ENCODE assay signal across 9 cellular contexts in genomic region chr11:126366064-126366822, GRCh38. TPM values are rescaled to one million over a fixed set of nuclear protein-coding genes. Genes with fewer than 3 reads are reported as not detected.
DNase-seq lines count a peak whose midpoint lies in the region; ATAC-seq and TF ChIP-seq lines count a peak whose summit lies in the region.
"Had no signal": no experiment of that assay in that cellular context is flagged by ENCODE, and none has a peak within 500 bp of the region (broad histone marks: within the 10 kb centered on the region; RNA-seq: fewer than 3 reads in every experiment).

No MANE protein-coding gene starts in this region.

- POLR2A ChIA-PET in activated naive CD8-positive, alpha-beta T cell treated with anti-CD3 and anti-CD28 coated beads, Interleukin-2, amount 10 ng/mL, durations not matched to agents 7 days and 5 days (lab: Charles Lee): no interaction called here

- no peaks in the 10 kb centered on the region for H3K27me3 Mint-ChIP-seq in activated naive CD8-positive, alpha-beta T cell treated with anti-CD3 and anti-CD28 coated beads, Interleukin-2, amount 10 ng/mL, durations not matched to agents 7 days and 5 days
- H3K27me3 Mint-ChIP-seq in activated naive CD8-positive, alpha-beta T cell treated with anti-CD3 and anti-CD28 coated beads for 36 hours: no peaks in the 10 kb centered on the region
- H3K27me3 Mint-ChIP-seq in nephron (ENCODE audit: low read depth): no peaks in the 10 kb centered on the region

- H3K9me3 Mint-ChIP-seq in activated naive CD8-positive, alpha-beta T cell treated with anti-CD3 and anti-CD28 coated beads, Interleukin-2, amount 10 ng/mL, durations not matched to agents 7 days and 5 days: no peaks in the 10 kb centered on the region
- H3K9me3 Mint-ChIP-seq in activated naive CD8-positive, alpha-beta T cell treated with anti-CD3 and anti-CD28 coated beads for 36 hours: no peaks in the 10 kb centered on the region
- no peaks in the 10 kb centered on the region for H3K9me3 Mint-ChIP-seq in nephron

- TF ChIP-seq CTCF in foreskin keratinocyte (conservative IDR thresholded peaks at IDR 0.05): no peak
- no peak for TF ChIP-seq CTCF in nephron (IDR thresholded peaks at IDR 0.05; ENCODE audit: unreplicated experiment in 3 of 3)

- H3K27ac Mint-ChIP-seq in activated naive CD8-positive, alpha-beta T cell treated with anti-CD3 and anti-CD28 coated beads, Interleukin-2, amount 10 ng/mL, durations not matched to agents 7 days and 5 days: no peak overlapping the region
- no peak overlapping the region for H3K27ac Mint-ChIP-seq in activated naive CD8-positive, alpha-beta T cell treated with anti-CD3 and anti-CD28 coated beads for 36 hours
- H3K27ac Mint-ChIP-seq in nephron: peak overlapping the region; percentile 89 to 97 (median 95)

- peak overlapping the region; percentile 10 for H3K4me3 Mint-ChIP-seq in activated naive CD8-positive, alpha-beta T cell treated with anti-CD3 and anti-CD28 coated beads, Interleukin-2, amount 10 ng/mL, durations not matched to agents 7 days and 5 days
- H3K4me3 Mint-ChIP-seq in activated naive CD8-positive, alpha-beta T cell treated with anti-CD3 and anti-CD28 coated beads for 36 hours: no peak overlapping the region
- peak overlapping the region; percentile 58 to 64 (median 60) for H3K4me3 Mint-ChIP-seq in nephron

- H3K27ac ChIP-seq in foreskin keratinocyte: no peak overlapping the region

- H3K4me1 Mint-ChIP-seq in activated naive CD8-positive, alpha-beta T cell treated with anti-CD3 and anti-CD28 coated beads, Interleukin-2, amount 10 ng/mL, durations not matched to agents 7 days and 5 days: peaks cover 2% of the 10 kb centered on the region
- peaks cover 5% of the 10 kb centered on the region for H3K4me1 Mint-ChIP-seq in activated naive CD8-positive, alpha-beta T cell treated with anti-CD3 and anti-CD28 coated beads for 36 hours
- H3K4me1 Mint-ChIP-seq in nephron: peaks cover 40% of the 10 kb centered on the region

- ATAC-seq in activated naive CD8-positive, alpha-beta T cell treated with anti-CD3 and anti-CD28 coated beads, Interleukin-2, amount 10 ng/mL, durations not matched to agents 7 days and 5 days (ENCODE audit: low read depth): no peak
- peak; percentile 4 for ATAC-seq in foreskin keratinocyte

- H3K27me3 ChIP-seq in foreskin keratinocyte: no peaks in the 10 kb centered on the region

- DNase-seq in activated naive CD8-positive, alpha-beta T cell treated with anti-CD3 and anti-CD28 coated beads, Interleukin-2, amount 10 ng/mL, durations not matched to agents 7 days and 5 days: peak; percentile 19
- no peak for DNase-seq in activated naive CD8-positive, alpha-beta T cell treated with anti-CD3 and anti-CD28 coated beads for 36 hours
- no peak for DNase-seq in foreskin keratinocyte
- peak; percentile 44 for DNase-seq in ureter (ENCODE audit: low spot score)
- DNase-seq in 8988T: no peak
- no peak for DNase-seq in occipital lobe (lab: John Stamatoyannopoulos, UW)
- no peak for DNase-seq in SKM-1 (lab: John Stamatoyannopoulos, UW; ENCODE audit: unreplicated experiment)
- DNase-seq: T-helper 1 cell had no signal

- no peaks in the 10 kb centered on the region for H3K4me1 ChIP-seq in foreskin keratinocyte

- no peaks in the 10 kb centered on the region for H3K36me3 Mint-ChIP-seq in activated naive CD8-positive, alpha-beta T cell treated with anti-CD3 and anti-CD28 coated beads, Interleukin-2, amount 10 ng/mL, durations not matched to agents 7 days and 5 days
- no peaks in the 10 kb centered on the region for H3K36me3 Mint-ChIP-seq in activated naive CD8-positive, alpha-beta T cell treated with anti-CD3 and anti-CD28 coated beads for 36 hours
- H3K36me3 Mint-ChIP-seq in nephron (ENCODE audit: low read depth): no peaks in the 10 kb centered on the region

RNA-seq across cellular contexts. Expression of gene ST3GAL4, which starts 10.8 kb away (rescaled TPM):
- 1 to 10 TPM; 6.3 to 8.5 TPM for total RNA-seq in activated naive CD8-positive, alpha-beta T cell treated with anti-CD3 and anti-CD28 coated beads, Interleukin-2, amount 10 ng/mL, durations not matched to agents 7 days and 5 days
- total RNA-seq in activated naive CD8-positive, alpha-beta T cell treated with anti-CD3 and anti-CD28 coated beads for 36 hours: 10 to 100 TPM; 10.6 to 11.8 TPM
- total RNA-seq in foreskin keratinocyte (35.0 and 36.1 TPM in 2 replicates), ureter (46.4 TPM), occipital lobe (15.0 TPM)
- 47.7 and 50.5 TPM in 2 replicates for polyA plus RNA-seq in foreskin keratinocyte

Comparison
In these comparisons a context has a peak if more than half of its experiments do, and no peak if none do; other contexts are left out.
1. DNase-seq: peak in activated naive CD8-positive, alpha-beta T cell treated with anti-CD3 and anti-CD28 coated beads, Interleukin-2, amount 10 ng/mL, durations not matched to agents 7 days and 5 days (single experiment) and ureter (single experiment); none in activated naive CD8-positive, alpha-beta T cell treated with anti-CD3 and anti-CD28 coated beads for 36 hours (single experiment), foreskin keratinocyte (0 of 2), 8988T (single experiment), occipital lobe (single experiment) and SKM-1 (single experiment).
2. H3K27ac Mint-ChIP-seq: peak in nephron (3 of 3); none in activated naive CD8-positive, alpha-beta T cell treated with anti-CD3 and anti-CD28 coated beads, Interleukin-2, amount 10 ng/mL, durations not matched to agents 7 days and 5 days (single experiment) and activated naive CD8-positive, alpha-beta T cell treated with anti-CD3 and anti-CD28 coated beads for 36 hours (single experiment).